ENCODE assay signal across 8 cellular contexts in genomic region chr6:21665436-21666199, GRCh38.
A peak's percentile ranks its signal among the peaks of the same experiment; 100 is the strongest.
DNase-seq lines count a peak whose midpoint lies in the region; ATAC-seq and TF ChIP-seq lines count a peak whose summit lies in the region.

No MANE protein-coding gene starts in this region.

- DNase-seq in GM12865 (ENCODE audit: low read depth) = no peak
- peak; percentile 10 for DNase-seq in SK-N-DZ (ENCODE audit: low spot score)
- DNase-seq in Right ventricle myocardium superior = no peak
- DNase-seq in prostate gland (ENCODE audit: low spot score) = no peak
- DNase-seq in cerebellum (ENCODE audit: low spot score) = no peak
- DNase-seq in GF-D8 (lab: John Stamatoyannopoulos, UW) = no peak
- no peak for DNase-seq in OCI-M2 (lab: John Stamatoyannopoulos, UW; ENCODE audit: unreplicated experiment)
- DNase-seq in GM19238 (ENCODE audit: insufficient read length, low spot score) = no peak

- no peaks in the 10 kb centered on the region for H3K9me3 ChIP-seq in prostate gland

- 2% methylated on average over 34 of the region's 35 CpGs for WGBS in prostate gland

- no peaks in the 10 kb centered on the region for H3K27me3 ChIP-seq in prostate gland (replicated peaks; ENCODE audit: insufficient read depth)

- H3K27ac ChIP-seq in prostate gland = peak overlapping the region; percentile 57

- ATAC-seq in Right ventricle myocardium superior (ENCODE audit: poor library complexity) = peak; percentile 34

- TF ChIP-seq CTCF in GM12865 (IDR thresholded peaks at IDR 0.05; ENCODE audit: insufficient read depth, low read depth, low read length, missing control alignments) = no peak
- no peak for TF ChIP-seq CTCF in prostate gland (IDR thresholded peaks at IDR 0.05)

- intact Hi-C loops in Right ventricle myocardium superior (cut with DNase I) = no loop called here
- intact Hi-C loops in prostate gland (cut with DNase I) = loop anchor here (5.0 to 10.0 kb wide), 3 partner anchors 68 to 269 kb away; no protein-coding TSS in a partner anchor

- TF ChIP-seq POLR2A in prostate gland (IDR thresholded peaks at IDR 0.05) = no peak

- H3K4me3 ChIP-seq in GM12865 (ENCODE audit: low read depth, low read length) (peak overlapping the region; percentile 70), prostate gland (peak overlapping the region; percentile 36 to 37)

- H3K36me3 ChIP-seq in prostate gland = no peaks in the 10 kb centered on the region

- no peaks in the 10 kb centered on the region for H3K4me1 ChIP-seq in prostate gland (replicated peaks)
